In the genomic region with DNA sequence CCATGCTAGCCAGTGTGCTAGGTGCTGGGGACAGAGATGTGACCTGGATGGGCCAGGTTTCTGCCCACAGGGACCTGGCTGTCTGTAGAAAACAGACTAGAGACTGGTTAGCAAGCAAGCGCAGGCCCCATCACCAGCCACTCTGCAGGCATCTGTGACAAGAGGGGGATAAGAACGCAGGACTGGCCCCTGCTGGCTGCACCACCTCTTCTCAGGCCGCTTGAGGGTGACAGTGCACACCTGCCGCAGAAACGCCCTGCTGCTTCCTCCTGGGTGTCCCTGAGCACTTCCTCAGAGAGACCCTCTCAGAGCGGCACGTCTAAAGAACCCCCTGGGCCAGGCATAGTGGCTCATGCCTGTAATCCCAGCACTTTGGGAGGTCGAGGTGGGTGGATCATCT, we compare ENCODE assay signal across 16 cellular contexts. TPM values are rescaled to one million over a fixed set of nuclear protein-coding genes. Genes with fewer than 3 reads are reported as not detected.
"Had no signal": no experiment of that assay in that cellular context is flagged by ENCODE, and none has a peak within 500 bp of the region (broad histone marks: within the 10 kb centered on the region; RNA-seq: fewer than 3 reads in every experiment).

No MANE protein-coding gene starts in this region.

- ATAC-seq: activated T-cell treated with anti-CD3 and anti-CD28 coated beads, Interleukin-2, amount 50 U/mL, for 72 hours; effector memory CD8-positive, alpha-beta T cell had no signal

- H3K36me3 ChIP-seq: brain microvascular endothelial cell, lower lobe of right lung, stomach had no signal

- H3K27ac ChIP-seq: brain microvascular endothelial cell, epithelial cell of prostate, lower lobe of right lung, psoas muscle had no signal

- H3K27me3 ChIP-seq: brain microvascular endothelial cell had no signal

- DNase-seq: activated CD4-positive, alpha-beta memory T cell treated with anti-CD3 and anti-CD28 coated beads, Interleukin-2, amount 10 ng/mL, durations not matched to agents 7 days and 5 days; activated CD4-positive, alpha-beta T cell treated with anti-CD3 and anti-CD28 coated beads for 4 hours; activated gamma-delta T cell; activated T-cell treated with anti-CD3 and anti-CD28 coated beads, Interleukin-2, amount 50 U/mL, for 72 hours; amygdala; brain microvascular endothelial cell; effector memory CD8-positive, alpha-beta T cell; foreskin melanocyte; immature natural killer cell; lower lobe of right lung; occipital lobe; psoas muscle; stimulated activated CD4-positive, alpha-beta T cell treated with anti-CD3 and anti-CD28 coated beads, Interleukin-1b, Interleukin-23, amount 100 ng/mL, for 48 hours; stomach; T-helper 2 cell had no signal

- H3K9me3 ChIP-seq: lower lobe of right lung, psoas muscle, stomach had no signal

- H3K4me3 ChIP-seq: lower lobe of right lung, psoas muscle, stomach had no signal

RNA-seq across cellular contexts. Expression of gene SLC16A8, which starts 32.7 kb away (rescaled TPM):
- total RNA-seq: activated CD4-positive, alpha-beta memory T cell treated with anti-CD3 and anti-CD28 coated beads, Interleukin-2, amount 10 ng/mL, durations not matched to agents 7 days and 5 days; activated T-cell treated with anti-CD3 and anti-CD28 coated beads, Interleukin-2, amount 50 U/mL, for 72 hours; stomach had no signal

RNA-seq across cellular contexts. Expression of gene BAIAP2L2, which starts 59.2 kb away (rescaled TPM):
- total RNA-seq: occipital lobe had no signal
